ENCODE assay signal across 1 cellular context in the genomic region with DNA sequence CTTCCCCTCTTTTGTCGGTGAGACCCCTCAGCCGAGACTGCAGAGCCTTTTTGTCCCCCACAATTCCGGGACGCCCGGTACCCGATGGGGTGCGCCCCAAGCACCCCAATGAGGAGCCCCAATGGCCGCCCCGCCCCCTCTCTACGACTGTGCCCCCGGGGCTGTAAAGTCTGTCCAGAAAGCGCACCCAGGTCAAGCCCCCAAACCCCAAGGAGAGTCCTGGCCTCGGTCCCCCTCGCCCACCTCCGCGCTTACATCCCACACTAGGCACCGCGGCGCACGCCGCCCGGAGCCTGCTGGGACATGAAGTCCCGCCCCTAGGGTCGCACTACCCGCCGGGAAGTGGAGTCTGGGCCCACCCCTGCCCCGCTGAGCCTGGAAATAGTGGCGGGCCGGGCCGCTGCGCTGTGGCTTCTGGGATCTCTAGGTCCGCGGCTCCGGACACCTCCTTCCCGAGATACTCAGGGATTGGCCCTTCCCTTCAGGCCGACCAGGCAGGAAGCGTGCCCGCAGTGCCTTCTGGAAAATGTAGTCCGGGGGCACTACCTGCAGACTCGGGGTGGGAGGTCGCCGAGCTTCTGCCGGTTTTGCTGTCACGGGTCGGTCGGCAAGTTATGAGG.
TF ChIP-seq lines count a peak whose summit lies in the region.

MEN1 (minus strand) TSS at position 281 of the 620 bp plus-strand sequence. CDS start 442 bp downstream, outside the sequence.

TF ChIP-seq in K562, 482 proteins besides CTCF, POLR2A, EP300 and RAD21 (continued from another document and continues in another):
- TF ChIP-seq HINFP (tag; conservative IDR thresholded peaks at IDR 0.05; ENCODE audit: low read depth) (peak; percentile 99), IRF9 (tag; IDR thresholded peaks at IDR 0.05) (no peak), HMGXB4 (CRISPR knock-in tag; IDR thresholded peaks at IDR 0.05) (no peak), PHTF2 (CRISPR knock-in tag; IDR thresholded peaks at IDR 0.05) (no peak), ZNF699 (CRISPR knock-in tag; IDR thresholded peaks at IDR 0.05; ENCODE audit: insufficient replicate concordance) (no peak), THRAP3 (IDR thresholded peaks at IDR 0.05; ENCODE audit: borderline replicate concordance) (no peak), ZNF507 (tag; conservative IDR thresholded peaks at IDR 0.05) (no peak), FOXK1 (CRISPR knock-in tag; IDR thresholded peaks at IDR 0.05; ENCODE audit: borderline replicate concordance) (no peak), YBX1 (IDR thresholded peaks at IDR 0.05) (no peak), NEUROD1 (IDR thresholded peaks at IDR 0.05; ENCODE audit: borderline replicate concordance, low read depth, low read length, partially characterized antibody) (no peak), CEBPG (CRISPR knock-in tag; IDR thresholded peaks at IDR 0.05) (no peak), CEBPG (tag; conservative IDR thresholded peaks at IDR 0.05 in 1 of 2, IDR thresholded peaks at IDR 0.05 in 1 of 2) (no peak), EWSR1 (IDR thresholded peaks at IDR 0.05; ENCODE audit: borderline replicate concordance, low read depth, partially characterized antibody) (no peak), ZNF174 (CRISPR knock-in tag; IDR thresholded peaks at IDR 0.05) (no peak), SOX6 (IDR thresholded peaks at IDR 0.05) (no peak), HNRNPUL1 (IDR thresholded peaks at IDR 0.05; ENCODE audit: low read length) (no peak), NFYB (IDR thresholded peaks at IDR 0.05; ENCODE audit: extremely low read depth, insufficient read length) (no peak), ADNP (tag; IDR thresholded peaks at IDR 0.05) (no peak), FUS (optimal IDR thresholded peaks at IDR 0.05; ENCODE audit: low read depth, low read length) (no peak), HDAC8 (tag; IDR thresholded peaks at IDR 0.05) (no peak), NFIX (CRISPR knock-in tag; IDR thresholded peaks at IDR 0.05; ENCODE audit: low read depth) (no peak), SAFB (IDR thresholded peaks at IDR 0.05; ENCODE audit: borderline replicate concordance, low read depth, low read length) (no peak), SP2 (IDR thresholded peaks at IDR 0.05; ENCODE audit: extremely low read depth, low read depth, low read length, poor library complexity, severe bottlenecking) (no peak), LEF1 (IDR thresholded peaks at IDR 0.05) (no peak), HMG20A (CRISPR knock-in tag; conservative IDR thresholded peaks at IDR 0.05) (no peak), SUPT5H (IDR thresholded peaks at IDR 0.05) (peak; percentile 73), ZBTB8A (IDR thresholded peaks at IDR 0.05; ENCODE audit: partially characterized antibody) (no peak), TEAD2 (tag; IDR thresholded peaks at IDR 0.05) (no peak), CBX1 (IDR thresholded peaks at IDR 0.05; ENCODE audit: low read depth) (no peak), ZNF316 (IDR thresholded peaks at IDR 0.05) (no peak), ZNF75A (CRISPR knock-in tag; IDR thresholded peaks at IDR 0.05) (no peak), BDP1 (IDR thresholded peaks at IDR 0.05; ENCODE audit: insufficient read depth, insufficient read length) (no peak), ZNF639 (CRISPR knock-in tag; conservative IDR thresholded peaks at IDR 0.05 in 1 of 2, IDR thresholded peaks at IDR 0.05 in 1 of 2) (peak in 1 of 2 experiments; percentile 86; a peak in 2 of 4 replicates), MXI1 (IDR thresholded peaks at IDR 0.05; ENCODE audit: low read depth, low read length) (0 out of 2 replicates have a peak, but pooled peaks have one; percentile 17), POLR2AphosphoS2 (IDR thresholded peaks at IDR 0.05; ENCODE audit: low read length) (no peak), MCM3 (IDR thresholded peaks at IDR 0.05) (no peak), XRCC4 (IDR thresholded peaks at IDR 0.05; ENCODE audit: extremely low read depth, insufficient read depth, insufficient read length) (no peak), TCF7L2 (IDR thresholded peaks at IDR 0.05; ENCODE audit: low read depth, low read length) (no peak), JUND (IDR thresholded peaks at IDR 0.05; ENCODE audit: borderline replicate concordance, low read depth, low read length) (peak; percentile 65), JUND (tag; IDR thresholded peaks at IDR 0.05; ENCODE audit: borderline replicate concordance, low read depth, low read length) (no peak; the same call in 2 of the 3 replicates), TAF1 (IDR thresholded peaks at IDR 0.05; ENCODE audit: control insufficient read depth, extremely low read depth, insufficient read depth, low read length, severe bottlenecking) (no peak), RAD51 (IDR thresholded peaks at IDR 0.05; ENCODE audit: borderline replicate concordance, low read depth) (no peak), ZKSCAN8 (CRISPR knock-in tag; IDR thresholded peaks at IDR 0.05) (no peak), NONO (IDR thresholded peaks at IDR 0.05; ENCODE audit: low read depth in 2 of 2, low read length in 1 of 2) (no peak), MXD1 (CRISPR knock-in tag; IDR thresholded peaks at IDR 0.05; ENCODE audit: borderline replicate concordance, poor library complexity, severe bottlenecking) (no peak)
- TF ChIP-seq, protein P1, sequence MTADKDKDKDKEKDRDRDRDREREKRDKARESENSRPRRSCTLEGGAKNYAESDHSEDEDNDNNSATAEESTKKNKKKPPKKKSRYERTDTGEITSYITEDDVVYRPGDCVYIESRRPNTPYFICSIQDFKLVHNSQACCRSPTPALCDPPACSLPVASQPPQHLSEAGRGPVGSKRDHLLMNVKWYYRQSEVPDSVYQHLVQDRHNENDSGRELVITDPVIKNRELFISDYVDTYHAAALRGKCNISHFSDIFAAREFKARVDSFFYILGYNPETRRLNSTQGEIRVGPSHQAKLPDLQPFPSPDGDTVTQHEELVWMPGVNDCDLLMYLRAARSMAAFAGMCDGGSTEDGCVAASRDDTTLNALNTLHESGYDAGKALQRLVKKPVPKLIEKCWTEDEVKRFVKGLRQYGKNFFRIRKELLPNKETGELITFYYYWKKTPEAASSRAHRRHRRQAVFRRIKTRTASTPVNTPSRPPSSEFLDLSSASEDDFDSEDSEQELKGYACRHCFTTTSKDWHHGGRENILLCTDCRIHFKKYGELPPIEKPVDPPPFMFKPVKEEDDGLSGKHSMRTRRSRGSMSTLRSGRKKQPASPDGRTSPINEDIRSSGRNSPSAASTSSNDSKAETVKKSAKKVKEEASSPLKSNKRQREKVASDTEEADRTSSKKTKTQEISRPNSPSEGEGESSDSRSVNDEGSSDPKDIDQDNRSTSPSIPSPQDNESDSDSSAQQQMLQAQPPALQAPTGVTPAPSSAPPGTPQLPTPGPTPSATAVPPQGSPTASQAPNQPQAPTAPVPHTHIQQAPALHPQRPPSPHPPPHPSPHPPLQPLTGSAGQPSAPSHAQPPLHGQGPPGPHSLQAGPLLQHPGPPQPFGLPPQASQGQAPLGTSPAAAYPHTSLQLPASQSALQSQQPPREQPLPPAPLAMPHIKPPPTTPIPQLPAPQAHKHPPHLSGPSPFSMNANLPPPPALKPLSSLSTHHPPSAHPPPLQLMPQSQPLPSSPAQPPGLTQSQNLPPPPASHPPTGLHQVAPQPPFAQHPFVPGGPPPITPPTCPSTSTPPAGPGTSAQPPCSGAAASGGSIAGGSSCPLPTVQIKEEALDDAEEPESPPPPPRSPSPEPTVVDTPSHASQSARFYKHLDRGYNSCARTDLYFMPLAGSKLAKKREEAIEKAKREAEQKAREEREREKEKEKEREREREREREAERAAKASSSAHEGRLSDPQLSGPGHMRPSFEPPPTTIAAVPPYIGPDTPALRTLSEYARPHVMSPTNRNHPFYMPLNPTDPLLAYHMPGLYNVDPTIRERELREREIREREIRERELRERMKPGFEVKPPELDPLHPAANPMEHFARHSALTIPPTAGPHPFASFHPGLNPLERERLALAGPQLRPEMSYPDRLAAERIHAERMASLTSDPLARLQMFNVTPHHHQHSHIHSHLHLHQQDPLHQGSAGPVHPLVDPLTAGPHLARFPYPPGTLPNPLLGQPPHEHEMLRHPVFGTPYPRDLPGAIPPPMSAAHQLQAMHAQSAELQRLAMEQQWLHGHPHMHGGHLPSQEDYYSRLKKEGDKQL (CRISPR knock-in tag; IDR thresholded peaks at IDR 0.05; ENCODE audit: borderline replicate concordance): no peak
- TF ChIP-seq, protein P2, sequence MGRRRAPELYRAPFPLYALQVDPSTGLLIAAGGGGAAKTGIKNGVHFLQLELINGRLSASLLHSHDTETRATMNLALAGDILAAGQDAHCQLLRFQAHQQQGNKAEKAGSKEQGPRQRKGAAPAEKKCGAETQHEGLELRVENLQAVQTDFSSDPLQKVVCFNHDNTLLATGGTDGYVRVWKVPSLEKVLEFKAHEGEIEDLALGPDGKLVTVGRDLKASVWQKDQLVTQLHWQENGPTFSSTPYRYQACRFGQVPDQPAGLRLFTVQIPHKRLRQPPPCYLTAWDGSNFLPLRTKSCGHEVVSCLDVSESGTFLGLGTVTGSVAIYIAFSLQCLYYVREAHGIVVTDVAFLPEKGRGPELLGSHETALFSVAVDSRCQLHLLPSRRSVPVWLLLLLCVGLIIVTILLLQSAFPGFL (CRISPR knock-in tag; IDR thresholded peaks at IDR 0.05): no peak
- TF ChIP-seq, protein P3, sequence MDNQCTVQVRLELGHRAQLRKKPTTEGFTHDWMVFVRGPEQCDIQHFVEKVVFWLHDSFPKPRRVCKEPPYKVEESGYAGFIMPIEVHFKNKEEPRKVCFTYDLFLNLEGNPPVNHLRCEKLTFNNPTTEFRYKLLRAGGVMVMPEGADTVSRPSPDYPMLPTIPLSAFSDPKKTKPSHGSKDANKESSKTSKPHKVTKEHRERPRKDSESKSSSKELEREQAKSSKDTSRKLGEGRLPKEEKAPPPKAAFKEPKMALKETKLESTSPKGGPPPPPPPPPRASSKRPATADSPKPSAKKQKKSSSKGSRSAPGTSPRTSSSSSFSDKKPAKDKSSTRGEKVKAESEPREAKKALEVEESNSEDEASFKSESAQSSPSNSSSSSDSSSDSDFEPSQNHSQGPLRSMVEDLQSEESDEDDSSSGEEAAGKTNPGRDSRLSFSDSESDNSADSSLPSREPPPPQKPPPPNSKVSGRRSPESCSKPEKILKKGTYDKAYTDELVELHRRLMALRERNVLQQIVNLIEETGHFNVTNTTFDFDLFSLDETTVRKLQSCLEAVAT (IDR thresholded peaks at IDR 0.05): no peak
- TF ChIP-seq, protein P4, sequence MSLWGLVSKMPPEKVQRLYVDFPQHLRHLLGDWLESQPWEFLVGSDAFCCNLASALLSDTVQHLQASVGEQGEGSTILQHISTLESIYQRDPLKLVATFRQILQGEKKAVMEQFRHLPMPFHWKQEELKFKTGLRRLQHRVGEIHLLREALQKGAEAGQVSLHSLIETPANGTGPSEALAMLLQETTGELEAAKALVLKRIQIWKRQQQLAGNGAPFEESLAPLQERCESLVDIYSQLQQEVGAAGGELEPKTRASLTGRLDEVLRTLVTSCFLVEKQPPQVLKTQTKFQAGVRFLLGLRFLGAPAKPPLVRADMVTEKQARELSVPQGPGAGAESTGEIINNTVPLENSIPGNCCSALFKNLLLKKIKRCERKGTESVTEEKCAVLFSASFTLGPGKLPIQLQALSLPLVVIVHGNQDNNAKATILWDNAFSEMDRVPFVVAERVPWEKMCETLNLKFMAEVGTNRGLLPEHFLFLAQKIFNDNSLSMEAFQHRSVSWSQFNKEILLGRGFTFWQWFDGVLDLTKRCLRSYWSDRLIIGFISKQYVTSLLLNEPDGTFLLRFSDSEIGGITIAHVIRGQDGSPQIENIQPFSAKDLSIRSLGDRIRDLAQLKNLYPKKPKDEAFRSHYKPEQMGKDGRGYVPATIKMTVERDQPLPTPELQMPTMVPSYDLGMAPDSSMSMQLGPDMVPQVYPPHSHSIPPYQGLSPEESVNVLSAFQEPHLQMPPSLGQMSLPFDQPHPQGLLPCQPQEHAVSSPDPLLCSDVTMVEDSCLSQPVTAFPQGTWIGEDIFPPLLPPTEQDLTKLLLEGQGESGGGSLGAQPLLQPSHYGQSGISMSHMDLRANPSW (CRISPR knock-in tag; IDR thresholded peaks at IDR 0.05): no peak
